17 cellular contexts compared by ENCODE assay signal in the genomic region with DNA sequence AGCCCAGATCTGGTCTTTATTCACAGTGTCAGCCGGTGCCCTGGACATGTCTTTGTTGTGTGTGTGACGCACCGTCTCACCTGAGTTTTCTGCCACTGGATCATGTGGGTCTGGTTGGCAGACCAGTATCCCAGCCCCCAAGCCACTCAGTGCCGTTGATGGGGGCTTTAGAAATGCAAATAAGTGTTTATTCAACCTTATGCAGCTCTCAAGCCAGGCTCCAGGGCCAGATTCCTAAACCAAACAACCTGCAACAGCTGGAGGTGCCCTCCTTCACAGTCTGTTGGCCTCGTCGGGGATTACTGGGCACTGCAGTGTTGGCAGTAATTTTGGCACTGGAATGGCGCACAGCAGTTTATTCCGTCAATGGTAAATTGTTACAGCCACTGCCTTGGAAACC. TPM values are rescaled to one million over a fixed set of nuclear protein-coding genes. Genes with fewer than 3 reads are reported as not detected.
DNase-seq lines count a peak whose midpoint lies in the region; ATAC-seq, FAIRE-seq and TF ChIP-seq lines count a peak whose summit lies in the region.
"Had no signal": no experiment of that assay in that cellular context is flagged by ENCODE, and none has a peak within 500 bp of the region (broad histone marks: within the 10 kb centered on the region; RNA-seq: fewer than 3 reads in every experiment).

No MANE protein-coding gene starts in this region.

- no peaks in the 10 kb centered on the region for H3K79me1 ChIP-seq in mesendoderm (ENCODE audit: low read length)

- intact Hi-C loops in dorsolateral prefrontal cortex (cut with DNase I), result no loop called here

- no peak for TF ChIP-seq POLR2A in GM12891 (IDR thresholded peaks at IDR 0.05; ENCODE audit: low read depth, low read length)

- peaks cover 64% of the 10 kb centered on the region for H3K4me1 ChIP-seq in ES-I3 (ENCODE audit: insufficient read depth, low read length)
- peaks cover 76% of the 10 kb centered on the region for H3K4me1 ChIP-seq in HUES6 (ENCODE audit: control insufficient read depth, insufficient read depth, low read length)
- no peaks in the 10 kb centered on the region for H3K4me1 ChIP-seq in mesendoderm (ENCODE audit: control insufficient read depth, low read depth, low read length)

- H3K4me3 ChIP-seq in HUES6 (ENCODE audit: low read depth, low read length), result peak overlapping the region; percentile 40
- H3K4me3 ChIP-seq in dorsolateral prefrontal cortex, result no peak overlapping the region
- no peak overlapping the region for H3K4me3 ChIP-seq in mesendoderm (ENCODE audit: low read length)

- peak overlapping the region; percentile 34 for H3K56ac ChIP-seq in mesendoderm (ENCODE audit: low read length)

- H4K8ac ChIP-seq in mesendoderm (ENCODE audit: low read depth, low read length), result no peak overlapping the region

- no peak overlapping the region for H2BK120ac ChIP-seq in mesendoderm (ENCODE audit: low read depth, low read length)

- H3K23ac ChIP-seq in mesendoderm (ENCODE audit: low read length), result no peak overlapping the region

- H3K36me3 ChIP-seq in ES-I3 (ENCODE audit: insufficient read depth, low read length) (no peaks in the 10 kb centered on the region), HUES6 (ENCODE audit: control insufficient read depth, insufficient read depth, low read length) (peaks cover 25% of the 10 kb centered on the region), mesendoderm (ENCODE audit: control insufficient read depth, insufficient read depth, low read length) (no peaks in the 10 kb centered on the region)

- no peaks in the 10 kb centered on the region for H3K27me3 ChIP-seq in HUES6 (ENCODE audit: control insufficient read depth, insufficient read depth, low read length)
- no peaks in the 10 kb centered on the region for H3K27me3 ChIP-seq in dorsolateral prefrontal cortex
- no peaks in the 10 kb centered on the region for H3K27me3 ChIP-seq in mesendoderm (ENCODE audit: insufficient read depth, low read length, poor library complexity)

- DNase-seq in dorsolateral prefrontal cortex, result no peak
- DNase-seq in mesendoderm, result peak; percentile 46
- no peak for DNase-seq in GM03348 (ENCODE audit: low spot score)
- DNase-seq in GM12891 (ENCODE audit: insufficient read length, low spot score), result no peak
- DNase-seq in GM19239 (ENCODE audit: insufficient read length, low spot score), result no peak
- DNase-seq: activated CD4-positive, alpha-beta T cell treated with anti-CD3 and anti-CD28 coated beads, Interleukin-2, amount 50 U/mL, for 4 hours; activated naive CD4-positive, alpha-beta T cell; kidney; naive thymus-derived CD4-positive, alpha-beta T cell; SIG-M5; stimulated activated CD4-positive, alpha-beta T cell treated with anti-CD3 and anti-CD28 coated beads, Interleukin-1b, Interleukin-23, amount 100 ng/mL, for 48 hours; stimulated activated naive CD8-positive, alpha-beta T cell treated with anti-CD3 and anti-CD28 coated beads, Interleukin-15, Interleukin-2, amounts not matched to agents 100 U/mL and 50 U/mL, for 24 hours; WERI-Rb-1 had no signal

- H3K4ac ChIP-seq in mesendoderm (ENCODE audit: low read depth, low read length), result no peak overlapping the region

- H3K18ac ChIP-seq in mesendoderm (ENCODE audit: low read length), result no peak overlapping the region

- H4K5ac ChIP-seq in mesendoderm (ENCODE audit: low read length), result no peak overlapping the region

- TF ChIP-seq CTCF in dorsolateral prefrontal cortex (IDR thresholded peaks at IDR 0.05 in 54 of 56, conservative IDR thresholded peaks at IDR 0.05 in 2 of 56; ENCODE audit: low read depth in 1 of 56, partially characterized antibody in 56 of 56), result no peak

- ATAC-seq in HG03378 (IDR thresholded peaks at IDR 0.05; ENCODE audit: unreplicated experiment), result no peak
- ATAC-seq: HepG2; naive thymus-derived CD4-positive, alpha-beta T cell; stimulated activated naive CD8-positive, alpha-beta T cell treated with anti-CD3 and anti-CD28 coated beads, Interleukin-15, Interleukin-2, amounts not matched to agents 100 U/mL and 50 U/mL, for 24 hours had no signal

- H3K9me3 ChIP-seq in ES-I3 (ENCODE audit: control insufficient read depth, insufficient read depth, low read length) (no peaks in the 10 kb centered on the region), HUES6 (ENCODE audit: control insufficient read depth, insufficient read depth, low read depth, low read length) (no peaks in the 10 kb centered on the region)

- H3K9ac ChIP-seq in ES-I3 (ENCODE audit: low read depth, low read length) (peak overlapping the region; percentile 7; the same call in 1 of the 2 replicates), HUES6 (ENCODE audit: low read length) (peak overlapping the region; percentile 63), mesendoderm (ENCODE audit: low read length) (no peak overlapping the region)

- no peaks in the 10 kb centered on the region for H3K79me2 ChIP-seq in mesendoderm (ENCODE audit: control insufficient read depth, insufficient read depth, low read length)

- H2BK5ac ChIP-seq in mesendoderm (ENCODE audit: low read length), result no peak overlapping the region

- WGBS in mesendoderm (ENCODE audit: extremely low coverage, insufficient coverage, low lambda C conversion rate), result no CpG with 5 or more reads among the region's 8 CpGs

- no peak overlapping the region for H2AK5ac ChIP-seq in mesendoderm (ENCODE audit: low read length)

- H3K27ac ChIP-seq in HUES6 (ENCODE audit: low read depth, low read length) (peak overlapping the region; percentile 86), dorsolateral prefrontal cortex (peak overlapping the region in 58 of 59 donors; percentile 58 to 100 (median 98)), mesendoderm (ENCODE audit: low read depth, low read length) (no peak overlapping the region)
- H3K27ac ChIP-seq: WERI-Rb-1 had no signal

- FAIRE-seq in GM12891 (lab: Jason Lieb, UNC) (no peak), GM19239 (lab: Jason Lieb, UNC) (no peak)
- FAIRE-seq: HepG2, kidney had no signal

- H3K4me2 ChIP-seq in mesendoderm (ENCODE audit: low read length), result no peak overlapping the region

- H2BK15ac ChIP-seq in mesendoderm (replicated peaks; ENCODE audit: low read depth), result no peak overlapping the region

TF ChIP-seq in GM12891, 5 proteins besides CTCF, POLR2A, EP300 and RAD21:
- no peak for TF ChIP-seq TAF1 (IDR thresholded peaks at IDR 0.05; ENCODE audit: low read depth, low read length)
- no peak for TF ChIP-seq PAX5 (IDR thresholded peaks at IDR 0.05; ENCODE audit: insufficient read depth, low read length, severe bottlenecking)
- TF ChIP-seq POU2F2 (IDR thresholded peaks at IDR 0.05; ENCODE audit: low read depth, low read length), result no peak
- TF ChIP-seq SPI1 (IDR thresholded peaks at IDR 0.05; ENCODE audit: low read depth, low read length), result no peak
- TF ChIP-seq POLR2AphosphoS5 (IDR thresholded peaks at IDR 0.05; ENCODE audit: low read depth, low read length), result no peak

RNA-seq across cellular contexts. Expression of a gene that starts 21.6 kb away (rescaled TPM):
- 100 to 1,000 TPM in 1 of 120 experiments, 10 to 100 TPM in 119; 15.1 to 107 (median 29.8) TPM for total RNA-seq in dorsolateral prefrontal cortex
- polyA plus RNA-seq in mesendoderm (2013, experiment 1 of 2), result 10.9 TPM
- 11.2 TPM for polyA plus RNA-seq in mesendoderm (2013, experiment 2 of 2)
- not detected for polyA plus RNA-seq in GM12891 (2012; ENCODE audit: low read depth, missing spikeins)
- total RNA-seq: HepG2 had no signal
- polyA plus RNA-seq: HepG2; naive thymus-derived CD4-positive, alpha-beta T cell had no signal
